In genomic region chr3:161555367-161555766, GRCh38 we compare ENCODE assay signal across 32 cellular contexts. TPM values are rescaled to one million over a fixed set of nuclear protein-coding genes. Genes with fewer than 3 reads are reported as not detected.
"Had no signal": no experiment of that assay in that cellular context is flagged by ENCODE, and none has a peak within 500 bp of the region (broad histone marks: within the 10 kb centered on the region; RNA-seq: fewer than 3 reads in every experiment).

No MANE protein-coding gene starts in this region.

- H3K36me3 Mint-ChIP-seq: mesothelial cell of epicardium, naive B cell had no signal

- H3K36me3 ChIP-seq: colonic mucosa, esophagus squamous epithelium, gastrocnemius medialis, heart right ventricle, left lung, lower lobe of right lung had no signal

- H3K27me3 Mint-ChIP-seq: dendritic cell treated with granulocyte-macrophage colony-stimulating factor and Interleukin-4, amounts not matched to agents 40 ng/mL and 50 ng/mL, for 4 days; effector memory CD8-positive, alpha-beta T cell had no signal

- H3K27ac ChIP-seq: colonic mucosa, epithelial cell of prostate, esophagus squamous epithelium, gastrocnemius medialis, heart right ventricle, left lung, lower lobe of right lung had no signal

- H3K27ac Mint-ChIP-seq: dendritic cell treated with granulocyte-macrophage colony-stimulating factor and Interleukin-4, amounts not matched to agents 40 ng/mL and 50 ng/mL, for 4 days; effector memory CD8-positive, alpha-beta T cell; endodermal cell; mesothelial cell of epicardium had no signal

- H3K9me3 Mint-ChIP-seq: dendritic cell treated with granulocyte-macrophage colony-stimulating factor and Interleukin-4, amounts not matched to agents 40 ng/mL and 50 ng/mL, for 4 days; effector memory CD8-positive, alpha-beta T cell; endodermal cell; mesothelial cell of epicardium; naive B cell had no signal

- H3K4me1 ChIP-seq: colonic mucosa, esophagus squamous epithelium, gastrocnemius medialis, left lung, lower lobe of right lung had no signal

- H3K4me3 ChIP-seq: colonic mucosa, esophagus squamous epithelium, gastrocnemius medialis, heart right ventricle, left lung, lower lobe of right lung, mucosa of descending colon had no signal

- DNase-seq: colonic mucosa; cortex of kidney; effector CD8-positive, alpha-beta T cell; effector memory CD8-positive, alpha-beta T cell; endodermal cell; erythroblast; esophagus squamous epithelium; foreskin fibroblast; foreskin melanocyte; gastrocnemius medialis; glutamatergic neuron; head of caudate nucleus; heart right ventricle; hippocampal formation; left cardiac atrium; left lung; left ventricle myocardium superior; lower lobe of right lung; mesenchymal stem cell; mucosa of descending colon; naive B cell had no signal

- H3K27me3 ChIP-seq: colonic mucosa, esophagus squamous epithelium, gastrocnemius medialis, left lung had no signal

- H3K4me3 Mint-ChIP-seq: dendritic cell treated with granulocyte-macrophage colony-stimulating factor and Interleukin-4, amounts not matched to agents 40 ng/mL and 50 ng/mL, for 4 days; effector memory CD8-positive, alpha-beta T cell; endodermal cell; mesothelial cell of epicardium; naive B cell had no signal

- H3K4me1 Mint-ChIP-seq: naive B cell had no signal

RNA-seq across cellular contexts. Expression of gene OTOL1, which starts 58.8 kb away (rescaled TPM):
- total RNA-seq: colonic mucosa, dermis microvascular lymphatic vessel endothelial cell, endodermal cell, esophagus mucosa, esophagus squamous epithelium, gastrocnemius medialis, glomerular endothelial cell, heart right ventricle, kidney epithelial cell, left cardiac atrium, left lung, left ventricle myocardium superior, lower leg skin, lower lobe of right lung, lung microvascular endothelial cell, mesenteric fat pad, mesothelial cell of epicardium, mucosa of descending colon, myocyte had no signal
